ENCODE assay signal across 1 cellular context in genomic region chr22:17733484-17733883, GRCh38.
TF ChIP-seq lines count a peak whose summit lies in the region.

No MANE protein-coding gene starts in this region.

TF ChIP-seq in HEK293T, 16 proteins besides CTCF, POLR2A, EP300 and RAD21:
- TF ChIP-seq, protein P1, sequence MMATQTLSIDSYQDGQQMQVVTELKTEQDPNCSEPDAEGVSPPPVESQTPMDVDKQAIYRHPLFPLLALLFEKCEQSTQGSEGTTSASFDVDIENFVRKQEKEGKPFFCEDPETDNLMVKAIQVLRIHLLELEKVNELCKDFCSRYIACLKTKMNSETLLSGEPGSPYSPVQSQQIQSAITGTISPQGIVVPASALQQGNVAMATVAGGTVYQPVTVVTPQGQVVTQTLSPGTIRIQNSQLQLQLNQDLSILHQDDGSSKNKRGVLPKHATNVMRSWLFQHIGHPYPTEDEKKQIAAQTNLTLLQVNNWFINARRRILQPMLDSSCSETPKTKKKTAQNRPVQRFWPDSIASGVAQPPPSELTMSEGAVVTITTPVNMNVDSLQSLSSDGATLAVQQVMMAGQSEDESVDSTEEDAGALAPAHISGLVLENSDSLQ (IDR thresholded peaks at IDR 0.05): no peak
- TF ChIP-seq FOXA1 (IDR thresholded peaks at IDR 0.05) (no peak), ZNF384 (IDR thresholded peaks at IDR 0.05) (no peak), ARNT (IDR thresholded peaks at IDR 0.05) (no peak), FOXM1 (IDR thresholded peaks at IDR 0.05; ENCODE audit: borderline replicate concordance) (no peak), HDGF (IDR thresholded peaks at IDR 0.05; ENCODE audit: borderline replicate concordance) (no peak), NFRKB (IDR thresholded peaks at IDR 0.05) (no peak), FOXK2 (IDR thresholded peaks at IDR 0.05) (no peak), SP1 (IDR thresholded peaks at IDR 0.05) (no peak), CTBP1 (IDR thresholded peaks at IDR 0.05; ENCODE audit: borderline replicate concordance) (no peak), TARDBP (IDR thresholded peaks at IDR 0.05) (no peak), ELF4 (IDR thresholded peaks at IDR 0.05) (no peak), SUZ12 (IDR thresholded peaks at IDR 0.05) (no peak), BHLHE40 (IDR thresholded peaks at IDR 0.05; ENCODE audit: borderline replicate concordance) (no peak), LEF1 (IDR thresholded peaks at IDR 0.05; ENCODE audit: borderline replicate concordance) (no peak), L3MBTL2 (conservative IDR thresholded peaks at IDR 0.05) (no peak)
